In the genomic region with DNA sequence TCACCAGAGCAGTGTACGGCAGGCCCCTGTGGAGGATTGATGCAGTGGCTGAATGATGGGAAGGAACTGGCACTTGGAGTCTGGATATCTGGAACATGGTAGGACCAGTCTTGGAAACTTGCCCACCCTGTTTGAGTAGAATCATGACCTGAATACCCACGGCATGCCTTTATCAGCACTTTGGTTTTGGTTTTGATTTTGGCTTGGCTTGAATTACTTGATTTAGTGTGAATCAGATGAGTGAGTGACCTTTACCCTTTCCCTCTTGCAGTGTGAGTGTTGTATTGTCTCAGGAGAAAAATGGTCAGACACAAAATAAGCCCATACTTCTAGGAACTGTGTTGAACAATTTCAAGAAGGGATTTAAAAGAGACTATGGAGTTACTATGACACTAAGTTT, we compare ENCODE assay signal across 15 cellular contexts.
DNase-seq lines count a peak whose midpoint lies in the region; ATAC-seq, FAIRE-seq and TF ChIP-seq lines count a peak whose summit lies in the region.
"Had no signal": no experiment of that assay in that cellular context is flagged by ENCODE, and none has a peak within 500 bp of the region (broad histone marks: within the 10 kb centered on the region; RNA-seq: fewer than 3 reads in every experiment).

No MANE protein-coding gene starts in this region.

- H3K36me3 Mint-ChIP-seq in memory B cell: no peaks in the 10 kb centered on the region
- no peaks in the 10 kb centered on the region for H3K36me3 Mint-ChIP-seq in activated T-cell treated with anti-CD3 and anti-CD28 coated beads, Interleukin-2, amount 50 U/mL, for 4 hours (ENCODE audit: insufficient read depth)

- DNase-seq in GM12891 (ENCODE audit: insufficient read length, low spot score): no peak
- no peak for DNase-seq in memory B cell (ENCODE audit: low spot score in 2 of 2)
- DNase-seq in cerebellar cortex (ENCODE audit: low spot score): no peak
- no peak for DNase-seq in activated T-cell treated with anti-CD3 and anti-CD28 coated beads, Interleukin-2, amount 50 U/mL, for 4 hours
- DNase-seq in T1000 (lab: John Stamatoyannopoulos, UW): no peak
- DNase-seq: DMS 273 treated with DMSO at 0.1 percent for 48 hours, GF-D8, NCI-H1105 treated with DMSO at 0.1 percent for 48 hours, NCI-H187 treated with DMSO at 0.1 percent for 48 hours, NCI-H69, SIG-M5 had no signal

- H3K4me3 Mint-ChIP-seq in memory B cell: peak overlapping the region; percentile 60
- H3K4me3 Mint-ChIP-seq in activated T-cell treated with anti-CD3 and anti-CD28 coated beads, Interleukin-2, amount 50 U/mL, for 4 hours: no peak overlapping the region

- peaks cover 23% of the 10 kb centered on the region for H3K4me1 Mint-ChIP-seq in memory B cell
- no peaks in the 10 kb centered on the region for H3K4me1 Mint-ChIP-seq in activated T-cell treated with anti-CD3 and anti-CD28 coated beads, Interleukin-2, amount 50 U/mL, for 4 hours (ENCODE audit: low read depth)

- H3K27me3 Mint-ChIP-seq in memory B cell: no peaks in the 10 kb centered on the region
- peaks cover 1% of the 10 kb centered on the region for H3K27me3 Mint-ChIP-seq in activated T-cell treated with anti-CD3 and anti-CD28 coated beads, Interleukin-2, amount 50 U/mL, for 4 hours (ENCODE audit: low read depth)

- H3K9me3 Mint-ChIP-seq in memory B cell: no peaks in the 10 kb centered on the region
- no peaks in the 10 kb centered on the region for H3K9me3 Mint-ChIP-seq in activated T-cell treated with anti-CD3 and anti-CD28 coated beads, Interleukin-2, amount 50 U/mL, for 4 hours

- ATAC-seq in GM21528 (IDR thresholded peaks at IDR 0.05; ENCODE audit: low FRiP score, unreplicated experiment) (peak; percentile 17), HG03442 (IDR thresholded peaks at IDR 0.05; ENCODE audit: unreplicated experiment) (peak; percentile 15), memory B cell (ENCODE audit: low read depth) (peak; percentile 13), GM21723 (IDR thresholded peaks at IDR 0.05; ENCODE audit: unreplicated experiment) (no peak)
- no peak for ATAC-seq in activated T-cell treated with anti-CD3 and anti-CD28 coated beads, Interleukin-2, amount 50 U/mL, for 4 hours

- H3K27ac Mint-ChIP-seq in memory B cell: peak overlapping the region; percentile 78

- FAIRE-seq in GM12891 (lab: Jason Lieb, UNC): peak; percentile 72
- FAIRE-seq: A204.1 had no signal

- no peak for TF ChIP-seq POLR2A in GM12891 (IDR thresholded peaks at IDR 0.05; ENCODE audit: low read depth, low read length)

TF ChIP-seq in GM12891, 5 proteins besides CTCF, POLR2A, EP300 and RAD21:
- TF ChIP-seq TAF1 (IDR thresholded peaks at IDR 0.05; ENCODE audit: low read depth, low read length): no peak
- TF ChIP-seq POU2F2 (IDR thresholded peaks at IDR 0.05; ENCODE audit: low read depth, low read length): no peak
- TF ChIP-seq SPI1 (IDR thresholded peaks at IDR 0.05; ENCODE audit: low read depth, low read length): no peak
- no peak for TF ChIP-seq POLR2AphosphoS5 (IDR thresholded peaks at IDR 0.05; ENCODE audit: low read depth, low read length)
- no peak for TF ChIP-seq PAX5 (IDR thresholded peaks at IDR 0.05; ENCODE audit: insufficient read depth, low read length, severe bottlenecking)
TF ChIP-seq in GM12891: peak in this region for 0.

Comparison
In these comparisons a context has a peak if more than half of its experiments do, and no peak if none do; other contexts are left out.
1. ATAC-seq: peak in GM21528 (single experiment), HG03442 (single experiment) and memory B cell (single experiment); none in GM21723 (single experiment) and activated T-cell treated with anti-CD3 and anti-CD28 coated beads, Interleukin-2, amount 50 U/mL, for 4 hours (0 of 2).